ENCODE assay signal across 1 cellular context in the genomic region with DNA sequence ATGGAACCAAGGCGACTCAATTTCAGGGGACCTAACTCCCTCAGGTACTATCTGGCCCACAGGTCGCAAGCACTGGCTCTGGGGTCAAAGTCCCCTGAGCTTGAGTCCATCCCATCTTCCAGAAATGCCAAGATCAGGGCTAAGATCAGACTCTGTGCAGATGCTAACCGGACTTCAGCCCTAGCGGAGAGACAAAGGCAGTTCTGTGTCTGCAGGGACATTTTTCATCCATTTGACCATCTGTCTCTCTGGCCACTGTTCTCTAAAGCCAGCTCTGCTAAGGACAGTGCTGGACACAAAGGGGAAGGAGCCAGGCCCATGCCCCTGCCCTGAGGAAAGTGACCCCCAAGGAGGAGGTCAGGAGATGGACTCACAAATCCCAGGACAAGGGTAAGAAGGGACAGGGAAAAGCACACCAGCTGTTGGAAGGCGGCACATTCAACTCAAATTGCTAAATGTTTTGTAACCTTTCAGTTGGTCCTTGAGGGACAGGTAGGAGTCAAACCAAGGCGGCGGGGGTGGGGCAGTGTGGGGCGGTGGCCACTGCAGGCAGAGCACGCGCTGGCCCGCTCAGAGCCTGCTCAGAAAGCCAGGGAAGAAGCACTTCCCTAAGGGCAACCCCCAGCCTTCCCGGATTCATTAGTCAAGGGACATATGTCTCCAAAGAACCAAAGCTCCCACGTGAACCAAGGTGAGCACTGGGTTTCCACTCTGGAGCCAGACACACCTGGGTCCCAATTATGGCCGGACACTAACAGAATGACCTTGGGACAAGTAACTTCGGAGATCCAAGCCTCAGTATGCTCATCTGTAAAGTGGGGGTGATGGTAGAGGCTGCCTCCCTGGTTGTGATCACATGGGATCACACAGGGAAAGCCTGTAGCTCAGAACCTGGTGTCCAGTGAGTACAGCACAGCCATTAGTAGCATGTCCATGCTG.
A peak's percentile ranks its signal among the peaks of the same experiment; 100 is the strongest.
TF ChIP-seq lines count a peak whose summit lies in the region.

No MANE protein-coding gene starts in this region.

TF ChIP-seq in HepG2, 621 proteins besides CTCF, POLR2A, EP300 and RAD21:
- TF ChIP-seq RXRB (CRISPR knock-in tag; IDR thresholded peaks at IDR 0.05; ENCODE audit: borderline replicate concordance): no peak
- TF ChIP-seq ZNF335 (CRISPR knock-in tag; IDR thresholded peaks at IDR 0.05): no peak
- TF ChIP-seq ZMYM3 (CRISPR knock-in tag; IDR thresholded peaks at IDR 0.05): peak; percentile 56; the same call in 1 of the 2 replicates
- no peak for TF ChIP-seq MEF2D (CRISPR knock-in tag; IDR thresholded peaks at IDR 0.05)
- no peak for TF ChIP-seq HOXA7 (CRISPR knock-in tag; IDR thresholded peaks at IDR 0.05)
- no peak for TF ChIP-seq IKZF1 (IDR thresholded peaks at IDR 0.05)
- no peak for TF ChIP-seq KAT2B (IDR thresholded peaks at IDR 0.05; ENCODE audit: borderline replicate concordance, low read depth, low read length)
- no peak for TF ChIP-seq KLF13 (CRISPR knock-in tag; IDR thresholded peaks at IDR 0.05)
- no peak for TF ChIP-seq MED13 (CRISPR knock-in tag; IDR thresholded peaks at IDR 0.05)
- TF ChIP-seq ZNF570 (CRISPR knock-in tag; IDR thresholded peaks at IDR 0.05; ENCODE audit: borderline replicate concordance): no peak
- no peak for TF ChIP-seq KIAA2018 (CRISPR knock-in tag; IDR thresholded peaks at IDR 0.05; ENCODE audit: borderline replicate concordance)
- TF ChIP-seq ZNF629 (CRISPR knock-in tag; conservative IDR thresholded peaks at IDR 0.05): peak; percentile 94
- TF ChIP-seq RCOR2 (CRISPR knock-in tag; IDR thresholded peaks at IDR 0.05): 0 out of 2 replicates have a peak, but pooled peaks have one; percentile 22
- peak; percentile 64 for TF ChIP-seq HNF4A (CRISPR knock-in tag; IDR thresholded peaks at IDR 0.05)
- peak; percentile 17; the same call in 1 of the 2 replicates for TF ChIP-seq MTA1 (CRISPR knock-in tag; IDR thresholded peaks at IDR 0.05; ENCODE audit: borderline replicate concordance)
- no peak for TF ChIP-seq ZNF775 (CRISPR knock-in tag; IDR thresholded peaks at IDR 0.05; ENCODE audit: borderline replicate concordance)
- no peak for TF ChIP-seq KAT8 (CRISPR knock-in tag; IDR thresholded peaks at IDR 0.05)
- no peak for TF ChIP-seq ZKSCAN8 (CRISPR knock-in tag; IDR thresholded peaks at IDR 0.05; ENCODE audit: borderline replicate concordance)
- TF ChIP-seq, protein P1, sequence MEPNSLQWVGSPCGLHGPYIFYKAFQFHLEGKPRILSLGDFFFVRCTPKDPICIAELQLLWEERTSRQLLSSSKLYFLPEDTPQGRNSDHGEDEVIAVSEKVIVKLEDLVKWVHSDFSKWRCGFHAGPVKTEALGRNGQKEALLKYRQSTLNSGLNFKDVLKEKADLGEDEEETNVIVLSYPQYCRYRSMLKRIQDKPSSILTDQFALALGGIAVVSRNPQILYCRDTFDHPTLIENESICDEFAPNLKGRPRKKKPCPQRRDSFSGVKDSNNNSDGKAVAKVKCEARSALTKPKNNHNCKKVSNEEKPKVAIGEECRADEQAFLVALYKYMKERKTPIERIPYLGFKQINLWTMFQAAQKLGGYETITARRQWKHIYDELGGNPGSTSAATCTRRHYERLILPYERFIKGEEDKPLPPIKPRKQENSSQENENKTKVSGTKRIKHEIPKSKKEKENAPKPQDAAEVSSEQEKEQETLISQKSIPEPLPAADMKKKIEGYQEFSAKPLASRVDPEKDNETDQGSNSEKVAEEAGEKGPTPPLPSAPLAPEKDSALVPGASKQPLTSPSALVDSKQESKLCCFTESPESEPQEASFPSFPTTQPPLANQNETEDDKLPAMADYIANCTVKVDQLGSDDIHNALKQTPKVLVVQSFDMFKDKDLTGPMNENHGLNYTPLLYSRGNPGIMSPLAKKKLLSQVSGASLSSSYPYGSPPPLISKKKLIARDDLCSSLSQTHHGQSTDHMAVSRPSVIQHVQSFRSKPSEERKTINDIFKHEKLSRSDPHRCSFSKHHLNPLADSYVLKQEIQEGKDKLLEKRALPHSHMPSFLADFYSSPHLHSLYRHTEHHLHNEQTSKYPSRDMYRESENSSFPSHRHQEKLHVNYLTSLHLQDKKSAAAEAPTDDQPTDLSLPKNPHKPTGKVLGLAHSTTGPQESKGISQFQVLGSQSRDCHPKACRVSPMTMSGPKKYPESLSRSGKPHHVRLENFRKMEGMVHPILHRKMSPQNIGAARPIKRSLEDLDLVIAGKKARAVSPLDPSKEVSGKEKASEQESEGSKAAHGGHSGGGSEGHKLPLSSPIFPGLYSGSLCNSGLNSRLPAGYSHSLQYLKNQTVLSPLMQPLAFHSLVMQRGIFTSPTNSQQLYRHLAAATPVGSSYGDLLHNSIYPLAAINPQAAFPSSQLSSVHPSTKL (CRISPR knock-in tag; IDR thresholded peaks at IDR 0.05): 0 out of 2 replicates have a peak, but pooled peaks have one; percentile 4
- no peak for TF ChIP-seq ATF4 (CRISPR knock-in tag; IDR thresholded peaks at IDR 0.05)
- TF ChIP-seq ONECUT2 (CRISPR knock-in tag; IDR thresholded peaks at IDR 0.05): no peak
- TF ChIP-seq NCOR1 (IDR thresholded peaks at IDR 0.05; ENCODE audit: borderline replicate concordance, low read length): 0 out of 2 replicates have a peak, but pooled peaks have one; percentile 36
